In genomic region chr10:50326757-50327701, GRCh38 we compare ENCODE assay signal across 1 cellular context.
A peak's percentile ranks its signal among the peaks of the same experiment; 100 is the strongest.
TF ChIP-seq lines count a peak whose summit lies in the region.

No MANE protein-coding gene starts in this region.

TF ChIP-seq in K562, 482 proteins besides CTCF, POLR2A, EP300 and RAD21 (continued from another document and continues in another):
- TF ChIP-seq ZBTB40 (IDR thresholded peaks at IDR 0.05) = no peak
- TF ChIP-seq ZBTB40 (CRISPR knock-in tag; IDR thresholded peaks at IDR 0.05) = no peak
- no peak for TF ChIP-seq KLF10 (CRISPR knock-in tag; IDR thresholded peaks at IDR 0.05)
- no peak for TF ChIP-seq ZNF354B (CRISPR knock-in tag; IDR thresholded peaks at IDR 0.05)
- no peak for TF ChIP-seq NR3C1 (CRISPR knock-in tag; IDR thresholded peaks at IDR 0.05)
- no peak for TF ChIP-seq KHSRP (IDR thresholded peaks at IDR 0.05)
- TF ChIP-seq IRF2 (CRISPR knock-in tag; IDR thresholded peaks at IDR 0.05) = no peak
- TF ChIP-seq AFF4 (CRISPR knock-in tag; IDR thresholded peaks at IDR 0.05) = peak; percentile 70; the same call in 1 of the 2 replicates
- TF ChIP-seq GTF2E2 (tag; IDR thresholded peaks at IDR 0.05) = peak; percentile 86
- no peak for TF ChIP-seq NR1H2 (CRISPR knock-in tag; IDR thresholded peaks at IDR 0.05)
- peak in 1 of 2 experiments; percentile 91; a peak in 1 of 4 replicates for TF ChIP-seq BCLAF1 (IDR thresholded peaks at IDR 0.05; ENCODE audit: borderline replicate concordance in 1 of 2, control insufficient read depth in 1 of 2, low read depth in 2 of 2, low read length in 1 of 2)
- TF ChIP-seq BRCA1 (IDR thresholded peaks at IDR 0.05) = no peak
- TF ChIP-seq BRCA1 (CRISPR knock-in tag; IDR thresholded peaks at IDR 0.05) = no peak
- TF ChIP-seq TARDBP (IDR thresholded peaks at IDR 0.05) = no peak
- TF ChIP-seq MTA2 (IDR thresholded peaks at IDR 0.05; ENCODE audit: low read depth) = no peak
- TF ChIP-seq BCL6 (CRISPR knock-in tag; IDR thresholded peaks at IDR 0.05) = no peak
- TF ChIP-seq CBX2 (IDR thresholded peaks at IDR 0.05; ENCODE audit: insufficient read depth, low read length, poor library complexity, severe bottlenecking) = no peak
- peak; percentile 32; the same call in 1 of the 2 replicates for TF ChIP-seq KLF6 (CRISPR knock-in tag; IDR thresholded peaks at IDR 0.05; ENCODE audit: borderline replicate concordance)
- peak; percentile 61 for TF ChIP-seq ZNF384 (IDR thresholded peaks at IDR 0.05; ENCODE audit: low read depth, low read length)
- TF ChIP-seq TEAD2 (tag; IDR thresholded peaks at IDR 0.05) = no peak
- no peak for TF ChIP-seq POLR3A (IDR thresholded peaks at IDR 0.05; ENCODE audit: borderline replicate concordance, extremely low read depth, insufficient read depth, insufficient read length)
- no peak for TF ChIP-seq CREM (IDR thresholded peaks at IDR 0.05; ENCODE audit: low read depth)
- TF ChIP-seq ETV6 (IDR thresholded peaks at IDR 0.05; ENCODE audit: borderline replicate concordance in 1 of 2, low read depth in 2 of 2, low read length in 1 of 2) = peak in 1 of 2 experiments; percentile 92; a peak in 2 of 4 replicates
- TF ChIP-seq ETV6 (CRISPR knock-in tag; IDR thresholded peaks at IDR 0.05; ENCODE audit: borderline replicate concordance) = no peak
- TF ChIP-seq CHCHD3 (CRISPR knock-in tag; IDR thresholded peaks at IDR 0.05) = 0 out of 2 replicates have a peak, but pooled peaks have one; percentile 55
- TF ChIP-seq ZNF274 (IDR thresholded peaks at IDR 0.05; ENCODE audit: borderline replicate concordance, low read depth, low read length) = peak; percentile 21; the same call in 1 of the 2 replicates
- TF ChIP-seq ATF3 (IDR thresholded peaks at IDR 0.05) = no peak
- TF ChIP-seq ATF3 (CRISPR knock-in tag; conservative IDR thresholded peaks at IDR 0.05) = peak; percentile 74
- no peak for TF ChIP-seq GABPA (tag; conservative IDR thresholded peaks at IDR 0.05; ENCODE audit: low read depth)
- TF ChIP-seq SUPT5H (IDR thresholded peaks at IDR 0.05) = no peak
- peak; percentile 90 for TF ChIP-seq HMBOX1 (IDR thresholded peaks at IDR 0.05)
- TF ChIP-seq NRF1 (conservative IDR thresholded peaks at IDR 0.05 in 1 of 2, IDR thresholded peaks at IDR 0.05 in 1 of 2) = no peak
- TF ChIP-seq EWSR1 (IDR thresholded peaks at IDR 0.05; ENCODE audit: borderline replicate concordance, low read depth, partially characterized antibody) = no peak
- TF ChIP-seq RBM14 (IDR thresholded peaks at IDR 0.05; ENCODE audit: borderline replicate concordance, insufficient read depth, low read depth, low read length) = no peak
- TF ChIP-seq ZNF398 (CRISPR knock-in tag; IDR thresholded peaks at IDR 0.05) = no peak
- TF ChIP-seq CXXC5 (CRISPR knock-in tag; IDR thresholded peaks at IDR 0.05) = peak; percentile 70
- TF ChIP-seq PHTF2 (CRISPR knock-in tag; IDR thresholded peaks at IDR 0.05) = no peak
- TF ChIP-seq CBFB (CRISPR knock-in tag; IDR thresholded peaks at IDR 0.05) = no peak
- no peak for TF ChIP-seq ZNF12 (CRISPR knock-in tag; IDR thresholded peaks at IDR 0.05)
- no peak for TF ChIP-seq ZNF280A (IDR thresholded peaks at IDR 0.05; ENCODE audit: low read depth, partially characterized antibody)
- no peak for TF ChIP-seq PHF21A (IDR thresholded peaks at IDR 0.05; ENCODE audit: borderline replicate concordance, low read depth)
- TF ChIP-seq MAZ (CRISPR knock-in tag; conservative IDR thresholded peaks at IDR 0.05 in 1 of 2, IDR thresholded peaks at IDR 0.05 in 1 of 2) = peak; percentile 45 to 92; a peak in 3 of 4 replicates
